8 cellular contexts compared by ENCODE assay signal in the genomic region with DNA sequence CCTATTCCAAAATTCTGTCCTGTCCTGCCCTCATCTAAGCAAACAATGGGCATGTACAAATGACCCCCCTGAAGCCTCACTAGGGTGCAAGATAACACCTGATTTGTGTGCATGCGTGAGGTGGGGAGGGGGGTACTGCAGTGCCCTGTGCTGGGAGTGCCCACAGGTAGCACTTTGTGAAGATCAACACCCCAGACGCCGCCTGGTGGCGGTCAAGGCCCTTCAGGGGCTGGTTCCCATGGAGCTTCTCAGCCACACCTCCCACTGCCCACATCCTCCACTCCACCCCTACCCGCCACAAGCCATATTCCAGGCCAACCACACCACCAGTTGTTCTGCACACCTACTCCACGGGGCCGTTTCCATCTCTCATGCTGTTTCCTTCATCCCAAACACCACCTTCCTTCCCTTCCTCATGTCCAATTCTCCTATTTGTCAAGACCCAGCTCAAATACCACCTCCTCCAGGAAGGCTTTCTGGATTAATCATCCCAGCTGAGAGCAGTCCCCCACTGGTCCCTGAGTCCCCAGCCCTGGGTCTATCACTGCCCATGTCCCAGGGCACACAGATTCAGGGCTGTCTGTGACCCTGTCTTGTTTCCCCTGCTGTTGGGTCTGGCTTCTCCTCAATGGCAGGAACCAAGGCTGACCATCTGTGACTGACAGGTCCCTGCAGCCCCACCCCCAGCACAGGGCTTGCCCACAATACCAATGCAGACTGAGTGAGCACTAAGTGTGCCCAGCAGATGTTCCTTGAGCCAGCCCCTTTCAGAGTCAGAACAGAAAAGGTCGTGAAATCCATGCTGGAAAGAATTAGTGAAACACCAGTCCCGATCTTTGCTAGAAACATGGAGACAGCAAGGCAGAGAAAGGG.
A peak's percentile ranks its signal among the peaks of the same experiment; 100 is the strongest.
DNase-seq lines count a peak whose midpoint lies in the region; ATAC-seq and TF ChIP-seq lines count a peak whose summit lies in the region.

No MANE protein-coding gene starts in this region.

- no peak overlapping the region for H3K27ac ChIP-seq in upper lobe of right lung
- no peak overlapping the region for H3K27ac ChIP-seq in gastrocnemius medialis

- H3K27me3 ChIP-seq in H7 (ENCODE audit: control insufficient read depth, insufficient read depth, low read length) (no peaks in the 10 kb centered on the region), upper lobe of right lung (peaks cover 5% of the 10 kb centered on the region), gastrocnemius medialis (peaks cover 0 to 8% (median 6%) of the 10 kb centered on the region in 3 donors)

- peak; percentile 54 for ATAC-seq in upper lobe of right lung
- no peak for ATAC-seq in gastrocnemius medialis

- H3K4me1 ChIP-seq in upper lobe of right lung (no peaks in the 10 kb centered on the region), gastrocnemius medialis (no peaks in the 10 kb centered on the region)

- intact Hi-C loops in upper lobe of right lung (cut with DNase I), result no loop called here
- intact Hi-C loops in gastrocnemius medialis (cut with DNase I; ENCODE audit: low total_unique reads), result loop anchor here (10.0 kb wide), 1 partner anchor 441 kb away; no protein-coding TSS in a partner anchor

- no peak for TF ChIP-seq POLR2A in gastrocnemius medialis (IDR thresholded peaks at IDR 0.05)

- H3K9me3 ChIP-seq in upper lobe of right lung, result no peaks in the 10 kb centered on the region
- no peaks in the 10 kb centered on the region for H3K9me3 ChIP-seq in gastrocnemius medialis

- H3K4me3 ChIP-seq in H7 (ENCODE audit: insufficient read depth, low read depth, low read length), result no peak overlapping the region
- no peak overlapping the region for H3K4me3 ChIP-seq in upper lobe of right lung
- H3K4me3 ChIP-seq in gastrocnemius medialis, result no peak overlapping the region

- in situ Hi-C loops in SK-MEL-5 (cut with HindIII; ENCODE audit: low pct_unique_long_range_greater_than_20kb, low sequenced_read_pairs) (no loop called here), gastrocnemius medialis (cut with MboI; ENCODE audit: low sequenced_read_pairs in 4 of 4) (no loop called here)

- no peaks in the 10 kb centered on the region for H3K36me3 ChIP-seq in H7 (replicated peaks; ENCODE audit: control insufficient read depth, insufficient read depth, low read length)
- no peaks in the 10 kb centered on the region for H3K36me3 ChIP-seq in upper lobe of right lung
- H3K36me3 ChIP-seq in gastrocnemius medialis, result no peaks in the 10 kb centered on the region

- peak; percentile 80 for DNase-seq in Daoy (ENCODE audit: low read depth)
- DNase-seq in H7, result peak; percentile 95
- peak; percentile 63 for DNase-seq in SK-MEL-5 (ENCODE audit: low read depth, low spot score)
- DNase-seq in germinal center (ENCODE audit: low spot score), result peak; percentile 44
- no peak for DNase-seq in upper lobe of right lung
- no peak for DNase-seq in superior temporal gyrus (ENCODE audit: extremely low spot score)
- no peak for DNase-seq in CD1c-positive myeloid dendritic cell (ENCODE audit: extremely low spot score)
- no peak for DNase-seq in gastrocnemius medialis

- TF ChIP-seq CTCF in upper lobe of right lung (IDR thresholded peaks at IDR 0.05) (no peak), gastrocnemius medialis (IDR thresholded peaks at IDR 0.05 in 4 of 5, conservative IDR thresholded peaks at IDR 0.05 in 1 of 5) (no peak)

Comparison
In these comparisons a context has a peak if more than half of its experiments do, and no peak if none do; other contexts are left out.
1. DNase-seq: peak in Daoy (single experiment), H7 (single experiment), SK-MEL-5 (single experiment) and germinal center (single experiment); none in upper lobe of right lung (single experiment), superior temporal gyrus (single experiment), CD1c-positive myeloid dendritic cell (single experiment) and gastrocnemius medialis (0 of 2).